8 cellular contexts compared by ENCODE assay signal in genomic region chr12:111685322-111685810, GRCh38. TPM values are rescaled to one million over a fixed set of nuclear protein-coding genes. Genes with fewer than 3 reads are reported as not detected.
DNase-seq lines count a peak whose midpoint lies in the region; ATAC-seq and TF ChIP-seq lines count a peak whose summit lies in the region.

No MANE protein-coding gene starts in this region.

- H3K36me3 ChIP-seq in HUES6 (ENCODE audit: control insufficient read depth, insufficient read depth, low read length) (peaks cover 30% of the 10 kb centered on the region), ascending aorta (peaks cover 12 to 26% of the 10 kb centered on the region in 2 donors), thoracic aorta (peaks cover 15% of the 10 kb centered on the region)

- TF ChIP-seq CTCF in ascending aorta (IDR thresholded peaks at IDR 0.05) (no peak), thoracic aorta (IDR thresholded peaks at IDR 0.05) (no peak)

- in situ Hi-C loops in ACHN (cut with HindIII; ENCODE audit: low pct_ligation_motif_present, low pct_unique_long_range_greater_than_20kb, low sequenced_read_pairs) = no loop called here

- DNase-seq in ACHN = peak; percentile 51
- no peak for DNase-seq in ascending aorta (ENCODE audit: low spot score in 2 of 2)
- no peak for DNase-seq in left lobe of liver (ENCODE audit: low spot score)
- DNase-seq in thoracic aorta (ENCODE audit: low spot score) = no peak
- DNase-seq in iPS-NIHi11 (ENCODE audit: low spot score) = no peak

- H3K27me3 ChIP-seq in HUES6 (ENCODE audit: control insufficient read depth, insufficient read depth, low read length) (no peaks in the 10 kb centered on the region), ascending aorta (no peaks in the 10 kb centered on the region), thoracic aorta (replicated peaks; ENCODE audit: insufficient read depth) (no peaks in the 10 kb centered on the region)

- ATAC-seq in GM19035 (IDR thresholded peaks at IDR 0.05; ENCODE audit: unreplicated experiment) (peak; percentile 8), left lobe of liver (peak; percentile 40), thoracic aorta (ENCODE audit: insufficient number of reproducible peaks, low FRiP score, low read depth) (peak; percentile 48), HG03095 (IDR thresholded peaks at IDR 0.05; ENCODE audit: unreplicated experiment) (no peak)

- H3K27ac ChIP-seq in HUES6 (ENCODE audit: low read depth, low read length) = peak overlapping the region; percentile 35; the same call in 1 of the 2 replicates
- peak overlapping the region; percentile 82 to 88 for H3K27ac ChIP-seq in ascending aorta
- H3K27ac ChIP-seq in thoracic aorta = peak overlapping the region; percentile 74 to 82

- H3K4me3 ChIP-seq in HUES6 (ENCODE audit: low read depth, low read length) = peak overlapping the region; percentile 92
- H3K4me3 ChIP-seq in ascending aorta = peak overlapping the region; percentile 78 to 88
- peak overlapping the region; percentile 86 for H3K4me3 ChIP-seq in thoracic aorta

- H3K9me3 ChIP-seq in HUES6 (ENCODE audit: control insufficient read depth, insufficient read depth, low read depth, low read length) (no peaks in the 10 kb centered on the region), ascending aorta (no peaks in the 10 kb centered on the region), thoracic aorta (no peaks in the 10 kb centered on the region)

- peak overlapping the region; percentile 90 for H3K9ac ChIP-seq in HUES6 (ENCODE audit: low read length)

- H3K4me1 ChIP-seq in HUES6 (ENCODE audit: control insufficient read depth, insufficient read depth, low read length) = peaks cover 5% of the 10 kb centered on the region
- H3K4me1 ChIP-seq in ascending aorta = peaks cover 10 to 18% of the 10 kb centered on the region in 2 donors
- H3K4me1 ChIP-seq in thoracic aorta (ENCODE audit: control insufficient read depth in 1 of 2, low read depth in 2 of 2) = peaks cover 15 to 26% of the 10 kb centered on the region in 2 donors

- intact Hi-C loops in ascending aorta (cut with DNase I) = loop anchor here (5.0 kb wide), 4 partner anchors 88 to 327 kb away; partner anchors contain the start of genes ATXN2, ERP29 and TMEM116

RNA-seq across cellular contexts. Expression of gene BRAP, which starts 0.4 kb away (rescaled TPM):
- total RNA-seq in ascending aorta = 6.2 TPM
- total RNA-seq in left lobe of liver = 7.5 TPM
- total RNA-seq in thoracic aorta = 10 to 100 TPM; 14.1 to 22.6 TPM

RNA-seq across cellular contexts. Expression of gene ACAD10, which starts 0.5 kb away (rescaled TPM):
- total RNA-seq in ascending aorta (32.0 TPM), left lobe of liver (27.3 TPM), thoracic aorta (10 to 100 TPM; 15.8 to 17.6 TPM)

Comparison
In these comparisons a context has a peak if more than half of its experiments do, and no peak if none do; other contexts are left out.
1. H3K27ac ChIP-seq: peak in every context shown above with its lines; median percentile 85 in ascending aorta; 78 in thoracic aorta; 35 in HUES6.